Comparison of ENCODE assay signal across 10 cellular contexts in genomic region chr2:190466819-190467444, GRCh38. TPM values are rescaled to one million over a fixed set of nuclear protein-coding genes. Genes with fewer than 3 reads are reported as not detected.
DNase-seq lines count a peak whose midpoint lies in the region; ATAC-seq and TF ChIP-seq lines count a peak whose summit lies in the region.
"Had no signal": no experiment of that assay in that cellular context is flagged by ENCODE, and none has a peak within 500 bp of the region (broad histone marks: within the 10 kb centered on the region; RNA-seq: fewer than 3 reads in every experiment).

No MANE protein-coding gene starts in this region.

- H3K27ac ChIP-seq in A673 (ENCODE audit: low read depth, low read length, poor library complexity, severe bottlenecking) (no peak overlapping the region), SK-N-SH (ENCODE audit: low read depth in 2 of 2, low read length in 1 of 2) (peak overlapping the region; percentile 88 to 93), muscle layer of colon (ENCODE audit: low read depth, low read length) (peak overlapping the region; percentile 78), foreskin keratinocyte (no peak overlapping the region)

- H3F3A ChIP-seq in SK-N-SH (replicated peaks; ENCODE audit: insufficient read depth) = peaks cover 22% of the 10 kb centered on the region

- H3K4me2 ChIP-seq in SK-N-SH = peak overlapping the region; percentile 52

- intact Hi-C loops in A673 (cut with micrococcal nuclease; ENCODE audit: unreplicated experiment) = no loop called here

- H3K9me3 ChIP-seq in A673 (ENCODE audit: low read depth, low read length, poor library complexity, severe bottlenecking) (no peaks in the 10 kb centered on the region), SK-N-SH (no peaks in the 10 kb centered on the region), muscle layer of colon (ENCODE audit: low read length) (no peaks in the 10 kb centered on the region)

- H3K27me3 ChIP-seq in A673 (replicated peaks; ENCODE audit: insufficient read depth, low read depth, low read length, poor library complexity) = no peaks in the 10 kb centered on the region
- no peaks in the 10 kb centered on the region for H3K27me3 ChIP-seq in SK-N-SH (ENCODE audit: insufficient read depth)
- H3K27me3 ChIP-seq in muscle layer of colon (ENCODE audit: control insufficient read depth in 1 of 2, insufficient read depth in 2 of 2, low read length in 2 of 2) = no peaks in the 10 kb centered on the region
- H3K27me3 ChIP-seq in foreskin keratinocyte = no peaks in the 10 kb centered on the region
- H3K27me3 ChIP-seq: BE2C had no signal

- CTCF ChIA-PET in A673 (lab: Charles Lee) = no interaction called here
- CTCF ChIA-PET in SK-N-SH (lab: Yijun Ruan, JAX) = interaction anchor here (1.0 to 1.6 kb wide), 2 partner anchors 11 to 12 kb away, joined by 3 to 7 read pairs; no protein-coding TSS in a partner anchor

- H3K4me3 ChIP-seq in A673 (ENCODE audit: low read depth, low read length, poor library complexity, severe bottlenecking) (no peak overlapping the region), SK-N-SH (ENCODE audit: low read depth in 2 of 2, low read length in 1 of 2) (no peak overlapping the region), muscle layer of colon (ENCODE audit: low read depth in 1 of 2, low read length in 2 of 2) (no peak overlapping the region)

- peak; percentile 25 for DNase-seq in A673 (ENCODE audit: low spot score)
- peak; percentile 55 for DNase-seq in NCI-H1105 treated with DMSO at 0.1 percent for 48 hours (lab: John Stamatoyannopoulos, UW)
- DNase-seq in SK-N-SH = peak; percentile 20
- no peak for DNase-seq in foreskin keratinocyte
- no peak for DNase-seq in mucosa of gallbladder (ENCODE audit: low spot score)
- DNase-seq in kidney tubule cell (ENCODE audit: low spot score) = no peak
- no peak for DNase-seq in hippocampal formation (lab: John Stamatoyannopoulos, UW)
- DNase-seq: activated naive CD4-positive, alpha-beta T cell; BE2C had no signal

- H3K36me3 ChIP-seq in A673 (ENCODE audit: insufficient read depth, low read length, poor library complexity, severe bottlenecking) (no peaks in the 10 kb centered on the region), SK-N-SH (replicated peaks in 1 of 2; ENCODE audit: control insufficient read depth in 1 of 2, insufficient read depth in 2 of 2, low read length in 1 of 2) (no peaks in the 10 kb centered on the region), muscle layer of colon (ENCODE audit: insufficient read depth, low read length) (no peaks in the 10 kb centered on the region)

- H2AFZ ChIP-seq in SK-N-SH (ENCODE audit: low read depth) = peak overlapping the region; percentile 48

- WGBS in SK-N-SH (ENCODE audit: low lambda C conversion rate) = 69% methylated on average over 5 of the region's 5 CpGs

- BruUV-seq in A673 (replicated peaks; lab: Mats Ljungman, UMichigan) = no TSS peak

- POLR2A ChIA-PET in A673 (lab: Charles Lee; ENCODE audit: low non-redundant PET) (no interaction called here), SK-N-SH (lab: Yijun Ruan, JAX) (interaction anchor here (1.1 kb wide), 1 partner anchor 22 kb away, joined by 3 read pairs; no protein-coding TSS in a partner anchor)

- H3K4me1 ChIP-seq in A673 (ENCODE audit: insufficient read depth, low read length, poor library complexity, severe bottlenecking) = peaks cover 40% of the 10 kb centered on the region
- H3K4me1 ChIP-seq in SK-N-SH (ENCODE audit: control insufficient read depth in 1 of 2, insufficient read depth in 2 of 2, low read depth in 1 of 2, low read length in 1 of 2) = peaks cover 34 to 46% of the 10 kb centered on the region in 2 experiments
- peaks cover 39% of the 10 kb centered on the region for H3K4me1 ChIP-seq in muscle layer of colon (ENCODE audit: insufficient read depth, low read length)
- peaks cover 21% of the 10 kb centered on the region for H3K4me1 ChIP-seq in foreskin keratinocyte

- no peaks in the 10 kb centered on the region for H4K20me1 ChIP-seq in SK-N-SH (ENCODE audit: insufficient read depth)

- H3K79me2 ChIP-seq in SK-N-SH (ENCODE audit: insufficient read depth) = no peaks in the 10 kb centered on the region

- TF ChIP-seq EP300 in SK-N-SH (IDR thresholded peaks at IDR 0.05; ENCODE audit: borderline replicate concordance in 1 of 2, low read depth in 1 of 2, low read length in 1 of 2) = no peak

- TF ChIP-seq RAD21 in SK-N-SH (IDR thresholded peaks at IDR 0.05; ENCODE audit: low read length) = no peak

- TF ChIP-seq CTCF in A673 (conservative IDR thresholded peaks at IDR 0.05; ENCODE audit: low read depth, low read length) (no peak), SK-N-SH (IDR thresholded peaks at IDR 0.05) (no peak), foreskin keratinocyte (conservative IDR thresholded peaks at IDR 0.05) (no peak)

- H3K9me2 ChIP-seq in SK-N-SH = no peaks in the 10 kb centered on the region

- H3K9ac ChIP-seq in SK-N-SH (no peak overlapping the region), muscle layer of colon (ENCODE audit: low read length) (no peak overlapping the region)

- ATAC-seq in foreskin keratinocyte = no peak

TF ChIP-seq in SK-N-SH, 30 proteins besides CTCF, POLR2A, EP300 and RAD21:
- TF ChIP-seq, protein P1, sequence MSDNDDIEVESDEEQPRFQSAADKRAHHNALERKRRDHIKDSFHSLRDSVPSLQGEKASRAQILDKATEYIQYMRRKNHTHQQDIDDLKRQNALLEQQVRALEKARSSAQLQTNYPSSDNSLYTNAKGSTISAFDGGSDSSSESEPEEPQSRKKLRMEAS (IDR thresholded peaks at IDR 0.05; ENCODE audit: low read depth) = 0 out of 2 replicates have a peak, but pooled peaks have one; percentile 3
- no peak for TF ChIP-seq FOXM1 (IDR thresholded peaks at IDR 0.05; ENCODE audit: low read depth)
- TF ChIP-seq, protein P2, sequence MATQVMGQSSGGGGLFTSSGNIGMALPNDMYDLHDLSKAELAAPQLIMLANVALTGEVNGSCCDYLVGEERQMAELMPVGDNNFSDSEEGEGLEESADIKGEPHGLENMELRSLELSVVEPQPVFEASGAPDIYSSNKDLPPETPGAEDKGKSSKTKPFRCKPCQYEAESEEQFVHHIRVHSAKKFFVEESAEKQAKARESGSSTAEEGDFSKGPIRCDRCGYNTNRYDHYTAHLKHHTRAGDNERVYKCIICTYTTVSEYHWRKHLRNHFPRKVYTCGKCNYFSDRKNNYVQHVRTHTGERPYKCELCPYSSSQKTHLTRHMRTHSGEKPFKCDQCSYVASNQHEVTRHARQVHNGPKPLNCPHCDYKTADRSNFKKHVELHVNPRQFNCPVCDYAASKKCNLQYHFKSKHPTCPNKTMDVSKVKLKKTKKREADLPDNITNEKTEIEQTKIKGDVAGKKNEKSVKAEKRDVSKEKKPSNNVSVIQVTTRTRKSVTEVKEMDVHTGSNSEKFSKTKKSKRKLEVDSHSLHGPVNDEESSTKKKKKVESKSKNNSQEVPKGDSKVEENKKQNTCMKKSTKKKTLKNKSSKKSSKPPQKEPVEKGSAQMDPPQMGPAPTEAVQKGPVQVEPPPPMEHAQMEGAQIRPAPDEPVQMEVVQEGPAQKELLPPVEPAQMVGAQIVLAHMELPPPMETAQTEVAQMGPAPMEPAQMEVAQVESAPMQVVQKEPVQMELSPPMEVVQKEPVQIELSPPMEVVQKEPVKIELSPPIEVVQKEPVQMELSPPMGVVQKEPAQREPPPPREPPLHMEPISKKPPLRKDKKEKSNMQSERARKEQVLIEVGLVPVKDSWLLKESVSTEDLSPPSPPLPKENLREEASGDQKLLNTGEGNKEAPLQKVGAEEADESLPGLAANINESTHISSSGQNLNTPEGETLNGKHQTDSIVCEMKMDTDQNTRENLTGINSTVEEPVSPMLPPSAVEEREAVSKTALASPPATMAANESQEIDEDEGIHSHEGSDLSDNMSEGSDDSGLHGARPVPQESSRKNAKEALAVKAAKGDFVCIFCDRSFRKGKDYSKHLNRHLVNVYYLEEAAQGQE (IDR thresholded peaks at IDR 0.05; ENCODE audit: low read depth, low read length) = no peak
- no peak for TF ChIP-seq RFX5 (IDR thresholded peaks at IDR 0.05; ENCODE audit: low read length)
- TF ChIP-seq TCF12 (IDR thresholded peaks at IDR 0.05) = peak; percentile 13; the same call in 1 of the 2 replicates
- TF ChIP-seq NRF1 (IDR thresholded peaks at IDR 0.05; ENCODE audit: low read depth, low read length) = no peak
TF ChIP-seq in SK-N-SH: peak in this region for 2.

RNA-seq across cellular contexts. Expression of gene MFSD6, which starts 58.8 kb away (rescaled TPM):
- total RNA-seq in A673 (2021) (5.7 and 8.4 TPM in 2 replicates), foreskin keratinocyte (7.4 and 9.4 TPM in 2 replicates), mucosa of gallbladder (62.9 TPM)
- polyA plus RNA-seq in SK-N-SH (2012; rRNA removed) (15.1 and 15.9 TPM in 2 replicates), foreskin keratinocyte (2.8 and 3.1 TPM in 2 replicates)
- polyA plus RNA-seq in SK-N-SH (2012; cell fraction: cytosol; rRNA removed) = 15.1 and 17.9 TPM in 2 replicates
- polyA plus RNA-seq in SK-N-SH (2012; cell fraction: nucleus; rRNA removed) = 6.9 and 11.8 TPM in 2 replicates

Comparison
In these comparisons a context has a peak if more than half of its experiments do, and no peak if none do; other contexts are left out.
1. DNase-seq: peak in A673 (single experiment), NCI-H1105 treated with DMSO at 0.1 percent for 48 hours (single experiment) and SK-N-SH (single experiment); none in foreskin keratinocyte (0 of 2), mucosa of gallbladder (single experiment), kidney tubule cell (single experiment) and hippocampal formation (0 of 2).
2. H3K27ac ChIP-seq: peak in SK-N-SH (2 of 2) and muscle layer of colon (single experiment); none in A673 (single experiment) and foreskin keratinocyte (single experiment).